Comparison of ENCODE assay signal across 8 cellular contexts in the genomic region with DNA sequence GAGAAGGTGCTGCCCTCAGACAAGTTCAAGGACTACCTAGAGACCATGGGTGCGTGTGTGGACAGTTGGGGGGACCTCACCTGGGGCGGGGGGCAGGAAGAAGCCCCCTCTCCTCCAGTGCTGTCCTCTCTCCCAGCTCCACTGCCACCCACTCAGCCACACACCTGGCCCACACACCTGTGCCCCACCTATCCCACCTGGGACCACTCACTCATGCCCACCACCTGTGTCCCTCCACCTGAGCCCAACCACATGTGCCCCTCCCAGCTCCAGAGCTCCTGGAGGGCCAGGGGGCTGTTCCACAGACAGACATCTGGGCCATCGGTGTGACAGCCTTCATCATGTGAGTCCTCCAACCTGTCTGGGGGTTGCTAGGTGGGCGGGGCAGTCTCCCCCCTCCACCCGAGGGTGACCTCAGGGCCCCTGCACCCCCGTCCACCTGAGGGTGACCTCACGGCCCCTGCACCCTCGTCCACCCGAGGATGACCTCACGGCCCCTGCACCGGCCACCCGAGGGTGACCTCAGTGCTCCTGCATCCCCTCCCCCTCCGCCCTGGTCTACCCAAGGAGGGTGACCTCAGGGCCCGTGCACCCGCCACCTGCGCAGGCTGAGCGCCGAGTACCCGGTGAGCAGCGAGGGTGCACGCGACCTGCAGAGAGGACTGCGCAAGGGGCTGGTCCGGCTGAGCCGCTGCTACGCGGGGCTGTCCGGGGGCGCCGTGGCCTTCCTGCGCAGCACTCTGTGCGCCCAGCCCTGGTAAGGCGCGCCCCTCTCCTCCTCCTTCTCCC. TPM values are rescaled to one million over a fixed set of nuclear protein-coding genes. Genes with fewer than 3 reads are reported as not detected.
DNase-seq lines count a peak whose midpoint lies in the region; ATAC-seq, FAIRE-seq and TF ChIP-seq lines count a peak whose summit lies in the region.

No MANE protein-coding gene starts in this region.

- no TSS peak for BruUV-seq in GM12878 (replicated peaks; lab: Mats Ljungman, UMichigan)

- no peak for FAIRE-seq in GM12878 (lab: Jason Lieb, UNC)
- FAIRE-seq in kidney (lab: Jason Lieb, UNC) = no peak

- TF ChIP-seq RAD21 in GM12878 (IDR thresholded peaks at IDR 0.05; ENCODE audit: insufficient read depth, low read depth, low read length) = no peak

- RAD21 ChIA-PET in GM12878 (lab: Charles Lee; ENCODE audit: unreplicated experiment) = no interaction called here

- H3K4me2 ChIP-seq in GM12878 (ENCODE audit: control insufficient read depth, insufficient read depth) = no peak overlapping the region

- no peaks in the 10 kb centered on the region for H3K79me2 ChIP-seq in GM12878 (ENCODE audit: control insufficient read depth, insufficient read depth, low read length)

- SMC1A ChIA-PET in GM12878 (lab: Charles Lee; ENCODE audit: uncharacterized antibody, unreplicated experiment) = no interaction called here

- H4K20me1 ChIP-seq in GM12878 (ENCODE audit: control insufficient read depth, insufficient read depth) = no peaks in the 10 kb centered on the region

- peak; percentile 34 for DNase-seq in activated CD4-positive, alpha-beta T cell treated with anti-CD3 and anti-CD28 coated beads for 48 hours
- DNase-seq in activated CD4-positive, alpha-beta T cell treated with anti-CD3 and anti-CD28 coated beads for 4 hours = no peak
- DNase-seq in GM12878 (ENCODE audit: low read depth, low spot score) (no peak), kidney (peak; percentile 84), thyroid gland (peak; percentile 56 to 62), NCI-H1417 treated with DMSO at 0.1 percent for 48 hours (lab: John Stamatoyannopoulos, UW) (no peak)

- no peaks in the 10 kb centered on the region for H3K4me1 ChIP-seq in GM12878 (ENCODE audit: control insufficient read depth, insufficient read depth, low read length)
- H3K4me1 ChIP-seq in kidney (ENCODE audit: control insufficient read depth in 1 of 2, insufficient read depth in 1 of 2, low read depth in 1 of 2, low read length in 2 of 2) = peaks cover 0 to 8% of the 10 kb centered on the region in 2 donors
- peaks cover 16 to 39% of the 10 kb centered on the region in 2 donors for H3K4me1 ChIP-seq in thyroid gland

- POLR2A ChIA-PET in GM12878 (lab: Charles Lee) = no interaction called here

- TF ChIP-seq CTCF in GM12878 (IDR thresholded peaks at IDR 0.05 in 2 of 3, conservative IDR thresholded peaks at IDR 0.05 in 1 of 3; ENCODE audit: control insufficient read depth in 2 of 3, extremely low read depth in 1 of 3, insufficient read depth in 1 of 3, low read depth in 3 of 3, low read length in 3 of 3) (no peak), kidney (IDR thresholded peaks at IDR 0.05; ENCODE audit: borderline replicate concordance, extremely low read depth, insufficient read depth) (no peak), thyroid gland (IDR thresholded peaks at IDR 0.05) (no peak)

- H2AFZ ChIP-seq in GM12878 (ENCODE audit: control insufficient read depth, low read depth, low read length) = no peak overlapping the region

- H3K9ac ChIP-seq in GM12878 (ENCODE audit: control insufficient read depth, insufficient read depth, low read length) = no peak overlapping the region
- no peak overlapping the region for H3K9ac ChIP-seq in kidney (ENCODE audit: low read length in 2 of 2)

- TF ChIP-seq POLR2A in GM12878 (IDR thresholded peaks at IDR 0.05; ENCODE audit: low read depth, low read length) (no peak), thyroid gland (IDR thresholded peaks at IDR 0.05) (no peak)

- H3K4me3 ChIP-seq in GM12878 (no peak overlapping the region), kidney (ENCODE audit: low read length in 2 of 2) (peak overlapping the region in 1 of 2 donors; percentile 46), thyroid gland (replicated peaks in 1 of 3) (peak overlapping the region in 2 of 3 donors; percentile 30 to 44)

- in situ Hi-C loops in GM12878 (cut with MboI) = no loop called here

- H3K9me3 ChIP-seq in GM12878 (replicated peaks; ENCODE audit: control insufficient read depth, insufficient read depth, low read length) (no peaks in the 10 kb centered on the region; the same call in 2 of the 3 replicates), kidney (ENCODE audit: control insufficient read depth in 1 of 2, low read length in 2 of 2) (no peaks in the 10 kb centered on the region), thyroid gland (no peaks in the 10 kb centered on the region)

- ATAC-seq in GM12878 (peak; percentile 51), HG03196 (IDR thresholded peaks at IDR 0.05; ENCODE audit: unreplicated experiment) (no peak), GM21367 (IDR thresholded peaks at IDR 0.05; ENCODE audit: unreplicated experiment) (no peak)

- 18% methylated on average over 24 of the region's 34 CpGs for WGBS in GM12878 (ENCODE audit: insufficient coverage, insufficient replicate concordance, low lambda C conversion rate, missing lambda C conversion rate)
- WGBS in thyroid gland, 2 donors = 17 to 24% methylated on average over 8 to 13 of the region's 34 CpGs

- intact Hi-C loops in GM12878 (cut with micrococcal nuclease; ENCODE audit: unreplicated experiment) (no loop called here), kidney (cut with DNase I) (no loop called here), thyroid gland (cut with DNase I) (loop anchor here (10.0 kb wide), 2 partner anchors 107 to 163 kb away; partner anchors contain the start of gene RNF187)

- H3K27me3 ChIP-seq in GM12878 (replicated peaks in 1 of 2; ENCODE audit: control insufficient read depth in 2 of 2, insufficient read depth in 2 of 2, low read length in 1 of 2) (peaks cover 0 to 5% of the 10 kb centered on the region in 2 experiments; a peak in 3 of 4 replicates), thyroid gland (no peaks in the 10 kb centered on the region)

- CTCF ChIA-PET in GM12878 (lab: Yijun Ruan, JAX) = no interaction called here

- H3K36me3 ChIP-seq in GM12878 (ENCODE audit: control insufficient read depth in 2 of 2, insufficient read depth in 2 of 2, low read length in 1 of 2) = no peaks in the 10 kb centered on the region
- H3K36me3 ChIP-seq in kidney (ENCODE audit: control insufficient read depth in 1 of 2, insufficient read depth in 2 of 2, low read length in 2 of 2) = no peaks in the 10 kb centered on the region
- H3K36me3 ChIP-seq in thyroid gland = no peaks in the 10 kb centered on the region

- H3K27ac ChIP-seq in GM12878 (ENCODE audit: control insufficient read depth, insufficient read depth) (no peak overlapping the region), kidney (ENCODE audit: low read depth in 2 of 2, low read length in 2 of 2) (peak overlapping the region in 1 of 2 donors; percentile 65), thyroid gland (peak overlapping the region; percentile 59 to 78 (median 74))

- no peak for TF ChIP-seq EP300 in GM12878 (IDR thresholded peaks at IDR 0.05; ENCODE audit: borderline replicate concordance in 1 of 2, control insufficient read depth in 1 of 2, low read depth in 2 of 2, low read length in 2 of 2)

TF ChIP-seq in GM12878, 131 proteins besides CTCF, POLR2A, EP300 and RAD21 (continues in another document):
- TF ChIP-seq USF2 (IDR thresholded peaks at IDR 0.05; ENCODE audit: borderline replicate concordance, low read depth, low read length) = no peak
- TF ChIP-seq GABPA (IDR thresholded peaks at IDR 0.05; ENCODE audit: low read depth) = no peak

RNA-seq across cellular contexts. Expression of gene TRIM11, which starts 28.8 kb away (rescaled TPM):
- total RNA-seq in GM12878 (2013; cell fraction: nucleolus; rRNA removed) = 55.6 and 58.1 TPM in 2 replicates
- total RNA-seq in GM12878 (2014; rRNA removed) (16.5 and 17.3 TPM in 2 replicates), GM12878 (2014; rRNA removed; fragmentation: Illumina TruSeq; extraction: Trizol) (13.5 TPM in 2 replicates), GM12878 (2021) (32.5 and 33.7 TPM in 2 replicates), kidney (24.2 TPM), thyroid gland (10 to 100 TPM; 19.3 to 35.9 (median 24.7) TPM)
- polyA plus RNA-seq in GM12878 (2011; ENCODE audit: low read depth) = 9.5 TPM
- polyA plus RNA-seq in GM12878 (2011; rRNA removed) (6.4 and 8.5 TPM in 2 replicates), GM12878 (2014; fragmentation: Illumina TruSeq; extraction: Trizol) (6.5 and 11.3 TPM in 2 replicates), GM12878 (2014; fragmentation: Nextera tagmentation; extraction: Ambion mirVana) (1 to 10 TPM; 1.3 to 3.0 TPM), GM12878 (2014; rRNA removed) (18.8 and 24.6 TPM in 2 replicates), GM12878 (2016; fragmentation: Nextera tagmentation; extraction: Ambion mirVana) (10 to 100 TPM; 12.9 to 15.0 TPM), kidney (ENCODE audit: insufficient read depth, low read depth, low replicate concordance) (10.9 TPM)
- polyA plus RNA-seq in GM12878 (2011; cell fraction: cytosol; rRNA removed) = 9.4 and 12.8 TPM in 2 replicates
- polyA plus RNA-seq in GM12878 (2011; cell fraction: nucleus; rRNA removed) = 43.2 and 61.8 TPM in 2 replicates
- polyA plus RNA-seq in GM12878 (2012) = 14.5 and 20.0 TPM in 2 replicates
- 17.0 and 31.3 TPM in 2 replicates for polyA minus RNA-seq in GM12878 (2011; rRNA and poly(A)+ RNA removed)
- polyA minus RNA-seq in GM12878 (2011; cell fraction: cytosol; rRNA and poly(A)+ RNA removed) = 9.0 and 10.5 TPM in 2 replicates
- 20.8 and 36.9 TPM in 2 replicates for polyA minus RNA-seq in GM12878 (2011; cell fraction: nucleus; rRNA and poly(A)+ RNA removed)

RNA-seq across cellular contexts. Expression of gene TRIM17, which starts 38.8 kb away (rescaled TPM):
- not detected in 2 replicates for total RNA-seq in GM12878 (2013; cell fraction: nucleolus; rRNA removed)
- total RNA-seq in GM12878 (2014; rRNA removed) (0.11 TPM in 1 of 2 replicates, not detected in the other), GM12878 (2014; rRNA removed; fragmentation: Illumina TruSeq; extraction: Trizol) (not detected in 2 replicates), GM12878 (2021) (not detected in 2 replicates), kidney (6.5 TPM), thyroid gland (1 to 10 TPM in 3 of 4 donors, not detected in 1; 1.3 to 2.8 (median 2.8) TPM)
- 0.17 TPM for polyA plus RNA-seq in GM12878 (2011; ENCODE audit: low read depth)
- polyA plus RNA-seq in GM12878 (2011; rRNA removed) (not detected in 2 replicates), GM12878 (2014; fragmentation: Illumina TruSeq; extraction: Trizol) (not detected in 2 replicates), GM12878 (2014; fragmentation: Nextera tagmentation; extraction: Ambion mirVana) (not detected), GM12878 (2014; rRNA removed) (not detected in 2 replicates), GM12878 (2016; fragmentation: Nextera tagmentation; extraction: Ambion mirVana) (under 1 TPM; 0.16 to 0.32 TPM), kidney (ENCODE audit: insufficient read depth, low read depth, low replicate concordance) (1.3 TPM)
- not detected in 2 replicates for polyA plus RNA-seq in GM12878 (2011; cell fraction: cytosol; rRNA removed)
- not detected in 2 replicates for polyA plus RNA-seq in GM12878 (2011; cell fraction: nucleus; rRNA removed)
- polyA plus RNA-seq in GM12878 (2012) = 0.37 and 0.39 TPM in 2 replicates
- polyA minus RNA-seq in GM12878 (2011; rRNA and poly(A)+ RNA removed) = not detected in 2 replicates
- not detected in 2 replicates for polyA minus RNA-seq in GM12878 (2011; cell fraction: cytosol; rRNA and poly(A)+ RNA removed)
- not detected in 2 replicates for polyA minus RNA-seq in GM12878 (2011; cell fraction: nucleus; rRNA and poly(A)+ RNA removed)

Comparison
In these comparisons a context has a peak if more than half of its experiments do, and no peak if none do; other contexts are left out.
1. DNase-seq: peak in activated CD4-positive, alpha-beta T cell treated with anti-CD3 and anti-CD28 coated beads for 48 hours (single experiment), kidney (single experiment) and thyroid gland (2 of 2); none in activated CD4-positive, alpha-beta T cell treated with anti-CD3 and anti-CD28 coated beads for 4 hours (0 of 2), GM12878 (single experiment) and NCI-H1417 treated with DMSO at 0.1 percent for 48 hours (single experiment).